In the genomic region with DNA sequence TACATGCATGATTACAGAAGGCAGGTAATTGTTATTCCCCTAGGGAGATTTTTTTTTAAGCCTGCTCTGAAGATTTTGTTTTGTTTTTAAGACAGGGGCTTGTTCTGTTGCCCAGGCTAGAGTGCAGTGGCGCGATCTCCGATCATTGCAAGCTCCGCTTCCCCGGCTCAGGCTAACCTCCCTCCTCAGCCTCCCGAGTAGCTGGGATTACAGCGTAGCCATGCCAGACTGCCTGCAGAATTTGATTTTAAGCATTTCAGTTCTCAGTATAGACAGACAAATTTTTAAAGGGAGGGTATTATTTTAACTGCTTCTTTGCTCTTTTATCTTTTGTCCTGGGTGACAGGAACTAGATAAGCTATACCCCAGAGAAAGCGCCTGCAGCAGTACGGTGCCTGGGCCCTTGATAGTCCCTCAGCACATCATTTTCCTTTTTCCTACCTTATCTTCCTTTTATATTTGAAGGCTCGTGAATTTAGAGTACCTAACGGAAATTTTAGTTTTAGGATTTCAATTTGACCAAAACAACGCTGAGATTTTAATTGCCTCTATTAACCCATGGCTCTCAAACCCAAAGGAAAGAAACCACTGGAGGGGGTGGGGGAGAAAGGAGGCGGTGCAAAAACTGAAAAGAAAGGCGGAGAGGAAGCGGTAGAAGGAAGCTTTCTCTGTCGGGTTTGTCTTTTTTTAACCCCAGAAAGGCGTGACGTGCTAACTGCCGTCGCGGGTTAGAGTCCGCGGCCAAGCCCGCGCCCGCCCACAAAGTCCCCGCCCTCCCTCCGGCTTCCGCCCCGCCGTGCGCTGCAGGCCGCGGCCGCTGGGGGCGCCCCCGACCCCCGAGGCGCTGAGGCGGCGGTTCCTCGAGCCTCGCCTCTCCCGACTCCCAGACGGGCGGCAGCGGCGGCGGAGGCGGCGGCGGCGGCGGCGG, we compare ENCODE assay signal across 8 cellular contexts. TPM values are rescaled to one million over a fixed set of nuclear protein-coding genes. Genes with fewer than 3 reads are reported as not detected.
A peak's percentile ranks its signal among the peaks of the same experiment; 100 is the strongest.
DNase-seq lines count a peak whose midpoint lies in the region; ATAC-seq and TF ChIP-seq lines count a peak whose summit lies in the region.

A gene (plus strand): TSS at position 886 of the 928 bp plus-strand sequence. CDS start 329 bp downstream, outside the sequence.

- DNase-seq in DMS114 treated with DMSO at 0.1 percent for 48 hours (lab: John Stamatoyannopoulos, UW; ENCODE audit: unreplicated experiment) (peak; percentile 88), HUDEP-2 (lab: John Stamatoyannopoulos, UW; ENCODE audit: unreplicated experiment in 76 of 76) (peak in 73 of 76 experiments; percentile 17 to 94 (median 82)), OCI-LY7 (ENCODE audit: low spot score) (peak; percentile 96), activated T-cell treated with anti-CD3 and anti-CD28 coated beads for 1 hour (ENCODE audit: low read depth) (peak; percentile 84)
- peak; percentile 74 to 86 for DNase-seq in stimulated activated CD8-positive, alpha-beta memory T cell treated with anti-CD3 and anti-CD28 coated beads, Interleukin-7, amount 100 ng/mL, for 1 hour (ENCODE audit: low read depth in 2 of 2)

- no peaks in the 10 kb centered on the region for H3K9me2 ChIP-seq in OCI-LY7 (ENCODE audit: insufficient read depth, low read length)

- H3K36me3 ChIP-seq in OCI-LY7 (ENCODE audit: insufficient read depth, low read length) (no peaks in the 10 kb centered on the region), muscle layer of duodenum (ENCODE audit: control insufficient read depth in 1 of 2, insufficient read depth in 2 of 2, low read length in 2 of 2) (no peaks in the 10 kb centered on the region)

- ATAC-seq in GM21423 (IDR thresholded peaks at IDR 0.05; ENCODE audit: unreplicated experiment), result peak; percentile 78
- peak; percentile 92 for ATAC-seq in esophagus mucosa

- POLR2A ChIA-PET in OCI-LY7 (lab: Charles Lee), result interaction anchor here (0.7 to 3.2 kb wide), 11 partner anchors 9 to 1201 kb away, joined by 3 to 20 read pairs (median 4); a partner anchor contains a TSS

- TSS peak; percentile 98 for BruUV-seq in OCI-LY7 (replicated peaks; lab: Mats Ljungman, UMichigan)

- peak within 1 kb of the TSS; percentile 88 for H3K4me2 ChIP-seq in OCI-LY7 (ENCODE audit: low read length)

- intact Hi-C loops in OCI-LY7 (cut with micrococcal nuclease; ENCODE audit: unreplicated experiment), result loop anchor here (2.0 to 10.0 kb wide), 5 partner anchors 133 to 782 kb away; a partner anchor contains a TSS

- H3K27ac ChIP-seq in OCI-LY7 (ENCODE audit: low read depth, low read length, poor library complexity, severe bottlenecking), result peak within 1 kb of the TSS; percentile 91
- H3K27ac ChIP-seq in muscle layer of duodenum (ENCODE audit: low read length), result peak within 1 kb of the TSS; percentile 83

- TF ChIP-seq CTCF in OCI-LY7 (conservative IDR thresholded peaks at IDR 0.05; ENCODE audit: low read length), result peak; percentile 75

- peak within 1 kb of the TSS; percentile 72 for H3K4me3 ChIP-seq in OCI-LY7 (ENCODE audit: low read depth, low read length, poor library complexity, severe bottlenecking)
- peak within 1 kb of the TSS; percentile 88 to 94 for H3K4me3 ChIP-seq in muscle layer of duodenum (ENCODE audit: low read depth in 1 of 2, low read length in 2 of 2)

- H3K4me1 ChIP-seq in OCI-LY7 (ENCODE audit: insufficient read depth, low read length, poor library complexity, severe bottlenecking) (peaks cover 56% of the 10 kb centered on the region), muscle layer of duodenum (ENCODE audit: control insufficient read depth in 1 of 2, insufficient read depth in 2 of 2, low read length in 2 of 2) (peaks cover 4 to 15% of the 10 kb centered on the region in 2 donors)

- H3K9me3 ChIP-seq in OCI-LY7 (ENCODE audit: low read length), result no peaks in the 10 kb centered on the region
- no peaks in the 10 kb centered on the region for H3K9me3 ChIP-seq in muscle layer of duodenum (ENCODE audit: control insufficient read depth in 1 of 2, low read length in 2 of 2)

- CTCF ChIA-PET in OCI-LY7 (lab: Charles Lee; ENCODE audit: unreplicated experiment), result interaction anchor here (0.6 to 2.2 kb wide), 6 partner anchors 20 to 138 kb away, joined by 3 to 15 read pairs (median 4); a partner anchor contains a TSS

- peak within 1 kb of the TSS; percentile 88 for H2AFZ ChIP-seq in OCI-LY7 (ENCODE audit: low read length)

- peaks cover 27% of the 10 kb centered on the region; the same call in 1 of the 2 replicates for H3K79me2 ChIP-seq in OCI-LY7 (ENCODE audit: insufficient read depth, low read depth, low read length)

- no peaks in the 10 kb centered on the region; the same call in 1 of the 2 replicates for H4K20me1 ChIP-seq in OCI-LY7 (ENCODE audit: insufficient read depth, low read length)

- no peaks in the 10 kb centered on the region for H3K27me3 ChIP-seq in muscle layer of duodenum (ENCODE audit: low read depth, low read length)

RNA-seq across cellular contexts. Expression of the gene that starts here (rescaled TPM):
- 21.3 and 24.7 TPM in 2 replicates for total RNA-seq in OCI-LY7 (2014; rRNA removed; shearing (Covaris generic))
- total RNA-seq in OCI-LY7 (2022) (23.1 and 27.1 TPM in 2 replicates), esophagus mucosa (3.4 TPM)

Comparison
In these comparisons a context has a peak if more than half of its experiments do, and no peak if none do; other contexts are left out.
1. Peak in every context shown above with its lines: DNase-seq, ATAC-seq, H3K4me3 ChIP-seq and H3K27ac ChIP-seq.